Comparison of ENCODE assay signal across 8 cellular contexts in the genomic region with DNA sequence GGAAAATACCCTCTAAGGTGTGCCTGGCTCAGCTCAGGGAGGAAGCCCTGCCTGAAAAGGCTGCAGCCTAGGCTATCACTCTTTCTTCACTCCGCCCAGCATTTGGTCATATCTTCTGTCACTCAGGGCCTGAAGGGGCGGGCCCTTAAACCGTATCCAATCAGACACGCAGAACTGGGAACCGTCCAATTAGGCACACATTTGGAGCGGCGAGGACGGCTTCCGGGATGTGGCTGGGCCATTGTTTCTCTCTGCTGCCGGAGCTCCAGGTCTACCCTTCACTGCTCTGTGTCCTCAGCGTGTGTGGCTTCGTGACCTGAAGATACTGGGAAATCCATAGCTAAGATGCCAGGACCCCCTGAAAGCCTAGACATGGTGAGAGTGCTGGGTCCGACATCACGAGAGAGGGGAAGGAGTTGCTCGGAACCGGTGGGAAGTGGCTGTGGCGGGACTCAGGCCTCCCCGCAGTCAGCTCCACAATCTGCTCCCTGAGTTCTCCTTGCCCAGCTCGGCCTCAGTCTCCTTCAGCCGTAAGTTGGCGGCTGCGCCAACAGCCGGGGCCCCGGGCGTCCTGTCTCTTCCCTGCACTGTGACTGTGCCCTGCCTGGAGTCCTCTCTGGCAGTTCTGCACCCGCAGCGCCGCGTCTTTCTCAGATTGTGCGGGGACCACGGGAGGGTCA. TPM values are rescaled to one million over a fixed set of nuclear protein-coding genes. Genes with fewer than 3 reads are reported as not detected.
DNase-seq lines count a peak whose midpoint lies in the region; ATAC-seq and TF ChIP-seq lines count a peak whose summit lies in the region.

Gene ZNF493 (plus strand): TSS at position 241 of the 680 bp plus-strand sequence. CDS start 105 bp downstream, at position 346.

- H3K4me1 Mint-ChIP-seq in natural killer cell treated with Interleukin-12 subunit alpha and Interleukin-12 subunit beta and Interleukin-15 and Interleukin-18, amount 100 ng/mL, for 72 hours (ENCODE audit: low read depth in 2 of 2) = peaks cover 19% of the 10 kb centered on the region in 2 donors

- H4K20me1 ChIP-seq in DND-41 (ENCODE audit: insufficient read depth, low read length) = peaks cover 8% of the 10 kb centered on the region; the same call in 1 of the 2 replicates

- peak; percentile 97 for DNase-seq in DND-41
- DNase-seq in RWPE2 (ENCODE audit: low spot score) = peak; percentile 69
- DNase-seq in activated effector memory CD4-positive, alpha-beta T cell treated with Interleukin-2 at 50 U/mL for 16 hours = peak; percentile 87
- DNase-seq in fibroblast of the aortic adventitia (ENCODE audit: low read depth) = peak; percentile 94
- DNase-seq in natural killer cell treated with Interleukin-12 subunit alpha and Interleukin-12 subunit beta and Interleukin-15 and Interleukin-18, amount 100 ng/mL, for 72 hours (ENCODE audit: low spot score) = peak; percentile 91
- DNase-seq in stimulated activated naive CD4-positive, alpha-beta T cell treated with Interleukin-2 at 50 U/mL for 16 hours (lab: John Stamatoyannopoulos, UW) = peak; percentile 92

- H3K79me2 ChIP-seq in DND-41 (ENCODE audit: insufficient read depth, low read length) = peaks cover 49% of the 10 kb centered on the region

- peak within 1 kb of the TSS; percentile 93 for H2AFZ ChIP-seq in DND-41 (ENCODE audit: low read depth, low read length)

- H3K4me3 ChIP-seq in DND-41 (ENCODE audit: low read depth in 1 of 2, low read length in 2 of 2) = peak within 1 kb of the TSS; percentile 74 to 94
- peak within 1 kb of the TSS; percentile 38 for H3K4me3 ChIP-seq in RWPE2 (ENCODE audit: severe bottlenecking)
- peak within 1 kb of the TSS; percentile 72 for H3K4me3 ChIP-seq in fibroblast of the aortic adventitia (ENCODE audit: low read depth, low read length)

- H3K27me3 ChIP-seq in DND-41 (ENCODE audit: insufficient read depth, low read length, poor library complexity) (no peaks in the 10 kb centered on the region), RWPE2 (ENCODE audit: insufficient read depth, poor library complexity, severe bottlenecking) (no peaks in the 10 kb centered on the region)

- peak within 1 kb of the TSS; percentile 76 to 91 for H3K27ac Mint-ChIP-seq in natural killer cell treated with Interleukin-12 subunit alpha and Interleukin-12 subunit beta and Interleukin-15 and Interleukin-18, amount 100 ng/mL, for 72 hours

- H3K9me3 ChIP-seq in DND-41 (ENCODE audit: insufficient read depth, low read length, severe bottlenecking) (peaks cover 2% of the 10 kb centered on the region), KOPT-K1 (ENCODE audit: insufficient read depth, low read length, poor library complexity, severe bottlenecking) (peaks cover 60% of the 10 kb centered on the region), RWPE2 (ENCODE audit: severe bottlenecking) (peaks cover 2% of the 10 kb centered on the region)

- H3K4me3 Mint-ChIP-seq in natural killer cell treated with Interleukin-12 subunit alpha and Interleukin-12 subunit beta and Interleukin-15 and Interleukin-18, amount 100 ng/mL, for 72 hours = peak within 1 kb of the TSS; percentile 91

- H3K27ac ChIP-seq in DND-41 (ENCODE audit: low read length) (peak within 1 kb of the TSS; percentile 94), KOPT-K1 (ENCODE audit: low read depth, low read length, poor library complexity, severe bottlenecking) (peak within 1 kb of the TSS; percentile 83), RWPE2 (ENCODE audit: poor library complexity, severe bottlenecking) (no peak within 1 kb of the TSS)

- H3K9me3 Mint-ChIP-seq in natural killer cell treated with Interleukin-12 subunit alpha and Interleukin-12 subunit beta and Interleukin-15 and Interleukin-18, amount 100 ng/mL, for 72 hours = peaks cover 7% of the 10 kb centered on the region

- peak within 1 kb of the TSS; percentile 80 for H3K4me2 ChIP-seq in DND-41 (ENCODE audit: insufficient read depth, low read length)

- H3K27me3 Mint-ChIP-seq in natural killer cell treated with Interleukin-12 subunit alpha and Interleukin-12 subunit beta and Interleukin-15 and Interleukin-18, amount 100 ng/mL, for 72 hours = peaks cover 0 to 5% of the 10 kb centered on the region in 2 donors

- H3K4me1 ChIP-seq in DND-41 (ENCODE audit: insufficient read depth, low read length) = peaks cover 41% of the 10 kb centered on the region
- H3K4me1 ChIP-seq in RWPE2 (ENCODE audit: insufficient read depth, poor library complexity, severe bottlenecking) = no peaks in the 10 kb centered on the region

- TF ChIP-seq CTCF in DND-41 (IDR thresholded peaks at IDR 0.05; ENCODE audit: borderline replicate concordance, extremely low read depth, low read length, poor library complexity, severe bottlenecking) = no peak
- no peak for TF ChIP-seq CTCF in RWPE2 (IDR thresholded peaks at IDR 0.05; ENCODE audit: poor library complexity, severe bottlenecking)
- no peak for TF ChIP-seq CTCF in fibroblast of the aortic adventitia (IDR thresholded peaks at IDR 0.05; ENCODE audit: insufficient read depth, low read length)

- peak within 1 kb of the TSS; percentile 80 for H3K9ac ChIP-seq in DND-41 (ENCODE audit: low read depth, low read length)

- peaks cover 23% of the 10 kb centered on the region for H3K36me3 Mint-ChIP-seq in natural killer cell treated with Interleukin-12 subunit alpha and Interleukin-12 subunit beta and Interleukin-15 and Interleukin-18, amount 100 ng/mL, for 72 hours

- H3K36me3 ChIP-seq in DND-41 (ENCODE audit: insufficient read depth, low read length) = peaks cover 32% of the 10 kb centered on the region
- peaks cover 33% of the 10 kb centered on the region for H3K36me3 ChIP-seq in KOPT-K1 (ENCODE audit: insufficient read depth, low read length)
- H3K36me3 ChIP-seq in RWPE2 (ENCODE audit: low read depth) = no peaks in the 10 kb centered on the region

- ATAC-seq in DND-41 (ENCODE audit: insufficient read depth, low read depth) = peak; percentile 99
- peak; percentile 100 for ATAC-seq in GM21786 (IDR thresholded peaks at IDR 0.05; ENCODE audit: unreplicated experiment)
- ATAC-seq in RWPE2 (ENCODE audit: low read depth) = peak; percentile 99
- ATAC-seq in natural killer cell treated with Interleukin-12 subunit alpha and Interleukin-12 subunit beta and Interleukin-15 and Interleukin-18, amount 100 ng/mL, for 72 hours = peak; percentile 100

RNA-seq across cellular contexts. Expression of gene ZNF493, which starts in this region (rescaled TPM):
- total RNA-seq in fibroblast of the aortic adventitia (ENCODE audit: low replicate concordance) = 10.8 and 19.1 TPM in 2 replicates
- 10 to 100 TPM; 19.4 to 22.6 TPM for total RNA-seq in natural killer cell treated with Interleukin-12 subunit alpha and Interleukin-12 subunit beta and Interleukin-15 and Interleukin-18, amount 100 ng/mL, for 72 hours
